1 cellular context compared by ENCODE assay signal in genomic region chr16:15054357-15055140, GRCh38.
TF ChIP-seq lines count a peak whose summit lies in the region.

No MANE protein-coding gene starts in this region.

TF ChIP-seq in HepG2, 621 proteins besides CTCF, POLR2A, EP300 and RAD21:
- TF ChIP-seq HOXA3 (CRISPR knock-in tag; IDR thresholded peaks at IDR 0.05), result peak; percentile 40; the same call in 1 of the 2 replicates
- TF ChIP-seq NFATC3 (CRISPR knock-in tag; IDR thresholded peaks at IDR 0.05), result 0 out of 2 replicates have a peak, but pooled peaks have one; percentile 14
- 0 out of 2 replicates have a peak, but pooled peaks have one; percentile 14 for TF ChIP-seq GATAD1 (CRISPR knock-in tag; IDR thresholded peaks at IDR 0.05)
- 0 out of 2 replicates have a peak, but pooled peaks have one; percentile 71 for TF ChIP-seq ZMYM2 (CRISPR knock-in tag; IDR thresholded peaks at IDR 0.05)
- TF ChIP-seq KDM2A (CRISPR knock-in tag; IDR thresholded peaks at IDR 0.05; ENCODE audit: borderline replicate concordance, low read depth), result 0 out of 2 replicates have a peak, but pooled peaks have one; percentile 1
- peak; percentile 1; the same call in 1 of the 2 replicates for TF ChIP-seq ZIK1 (CRISPR knock-in tag; IDR thresholded peaks at IDR 0.05; ENCODE audit: borderline replicate concordance, low read depth)
- TF ChIP-seq, protein P1, sequence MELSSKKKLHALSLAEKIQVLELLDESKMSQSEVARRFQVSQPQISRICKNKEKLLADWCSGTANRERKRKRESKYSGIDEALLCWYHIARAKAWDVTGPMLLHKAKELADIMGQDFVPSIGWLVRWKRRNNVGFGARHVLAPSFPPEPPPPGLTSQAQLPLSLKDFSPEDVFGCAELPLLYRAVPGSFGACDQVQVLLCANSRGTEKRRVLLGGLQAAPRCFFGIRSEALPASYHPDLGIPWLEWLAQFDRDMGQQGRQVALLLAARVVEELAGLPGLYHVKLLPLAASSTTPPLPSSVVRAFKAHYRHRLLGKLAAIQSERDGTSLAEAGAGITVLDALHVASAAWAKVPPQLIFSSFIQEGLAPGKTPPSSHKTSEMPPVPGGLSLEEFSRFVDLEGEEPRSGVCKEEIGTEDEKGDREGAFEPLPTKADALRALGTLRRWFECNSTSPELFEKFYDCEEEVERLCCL (CRISPR knock-in tag; IDR thresholded peaks at IDR 0.05; ENCODE audit: borderline replicate concordance), result no peak
- TF ChIP-seq ZNF850 (CRISPR knock-in tag; conservative IDR thresholded peaks at IDR 0.05), result 0 out of 2 replicates have a peak, but pooled peaks have one; percentile 3
- TF ChIP-seq IRF2 (CRISPR knock-in tag; IDR thresholded peaks at IDR 0.05), result 0 out of 2 replicates have a peak, but pooled peaks have one; percentile 39
- TF ChIP-seq, protein P2, sequence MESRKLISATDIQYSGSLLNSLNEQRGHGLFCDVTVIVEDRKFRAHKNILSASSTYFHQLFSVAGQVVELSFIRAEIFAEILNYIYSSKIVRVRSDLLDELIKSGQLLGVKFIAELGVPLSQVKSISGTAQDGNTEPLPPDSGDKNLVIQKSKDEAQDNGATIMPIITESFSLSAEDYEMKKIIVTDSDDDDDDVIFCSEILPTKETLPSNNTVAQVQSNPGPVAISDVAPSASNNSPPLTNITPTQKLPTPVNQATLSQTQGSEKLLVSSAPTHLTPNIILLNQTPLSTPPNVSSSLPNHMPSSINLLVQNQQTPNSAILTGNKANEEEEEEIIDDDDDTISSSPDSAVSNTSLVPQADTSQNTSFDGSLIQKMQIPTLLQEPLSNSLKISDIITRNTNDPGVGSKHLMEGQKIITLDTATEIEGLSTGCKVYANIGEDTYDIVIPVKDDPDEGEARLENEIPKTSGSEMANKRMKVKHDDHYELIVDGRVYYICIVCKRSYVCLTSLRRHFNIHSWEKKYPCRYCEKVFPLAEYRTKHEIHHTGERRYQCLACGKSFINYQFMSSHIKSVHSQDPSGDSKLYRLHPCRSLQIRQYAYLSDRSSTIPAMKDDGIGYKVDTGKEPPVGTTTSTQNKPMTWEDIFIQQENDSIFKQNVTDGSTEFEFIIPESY (CRISPR knock-in tag; IDR thresholded peaks at IDR 0.05), result peak; percentile 15
- no peak for TF ChIP-seq SOX6 (IDR thresholded peaks at IDR 0.05)
- 0 out of 2 replicates have a peak, but pooled peaks have one; percentile 7 for TF ChIP-seq SOX6 (CRISPR knock-in tag; IDR thresholded peaks at IDR 0.05)
- peak; percentile 58; the same call in 1 of the 2 replicates for TF ChIP-seq SSRP1 (CRISPR knock-in tag; IDR thresholded peaks at IDR 0.05)
- 0 out of 2 replicates have a peak, but pooled peaks have one; percentile 28 for TF ChIP-seq FOXP4 (CRISPR knock-in tag; IDR thresholded peaks at IDR 0.05)
- TF ChIP-seq ZNF274 (CRISPR knock-in tag; IDR thresholded peaks at IDR 0.05), result 0 out of 2 replicates have a peak, but pooled peaks have one; percentile 30
- TF ChIP-seq SRSF1 (optimal IDR thresholded peaks at IDR 0.05; ENCODE audit: low read depth, low read length), result no peak
- peak; percentile 81; the same call in 1 of the 2 replicates for TF ChIP-seq ZNF605 (CRISPR knock-in tag; IDR thresholded peaks at IDR 0.05)
- TF ChIP-seq YEATS4 (CRISPR knock-in tag; IDR thresholded peaks at IDR 0.05; ENCODE audit: borderline replicate concordance), result peak; percentile 26; the same call in 1 of the 2 replicates
- TF ChIP-seq, protein P3, sequence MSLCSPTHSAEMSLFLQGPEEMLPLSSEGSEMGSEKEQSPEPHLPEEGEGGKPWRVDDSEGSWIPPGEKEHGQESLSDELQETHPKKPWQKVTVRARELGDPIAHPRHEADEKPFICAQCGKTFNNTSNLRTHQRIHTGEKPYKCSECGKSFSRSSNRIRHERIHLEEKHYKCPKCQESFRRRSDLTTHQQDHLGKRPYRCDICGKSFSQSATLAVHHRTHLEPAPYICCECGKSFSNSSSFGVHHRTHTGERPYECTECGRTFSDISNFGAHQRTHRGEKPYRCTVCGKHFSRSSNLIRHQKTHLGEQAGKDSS (CRISPR knock-in tag; IDR thresholded peaks at IDR 0.05; ENCODE audit: borderline replicate concordance, low read depth), result 0 out of 2 replicates have a peak, but pooled peaks have one; percentile 41
- no peak for TF ChIP-seq ZKSCAN8 (CRISPR knock-in tag; IDR thresholded peaks at IDR 0.05; ENCODE audit: borderline replicate concordance)
- TF ChIP-seq ZBTB38 (CRISPR knock-in tag; IDR thresholded peaks at IDR 0.05), result peak; percentile 97
- TF ChIP-seq TGIF2 (CRISPR knock-in tag; IDR thresholded peaks at IDR 0.05), result 0 out of 2 replicates have a peak, but pooled peaks have one; percentile 15
- 0 out of 2 replicates have a peak, but pooled peaks have one; percentile 2 for TF ChIP-seq ZGPAT (CRISPR knock-in tag; IDR thresholded peaks at IDR 0.05)
- no peak for TF ChIP-seq GMEB2 (CRISPR knock-in tag; IDR thresholded peaks at IDR 0.05; ENCODE audit: low read depth)
- TF ChIP-seq PRPF4 (IDR thresholded peaks at IDR 0.05; ENCODE audit: low read depth, low read length, poor library complexity, severe bottlenecking), result peak; percentile 79
- TF ChIP-seq SIX1 (CRISPR knock-in tag; IDR thresholded peaks at IDR 0.05; ENCODE audit: borderline replicate concordance), result no peak
- TF ChIP-seq PHF21A (CRISPR knock-in tag; IDR thresholded peaks at IDR 0.05), result no peak
- peak; percentile 35; the same call in 1 of the 2 replicates for TF ChIP-seq SAP130 (CRISPR knock-in tag; IDR thresholded peaks at IDR 0.05; ENCODE audit: low read depth)
- TF ChIP-seq, protein P4, sequence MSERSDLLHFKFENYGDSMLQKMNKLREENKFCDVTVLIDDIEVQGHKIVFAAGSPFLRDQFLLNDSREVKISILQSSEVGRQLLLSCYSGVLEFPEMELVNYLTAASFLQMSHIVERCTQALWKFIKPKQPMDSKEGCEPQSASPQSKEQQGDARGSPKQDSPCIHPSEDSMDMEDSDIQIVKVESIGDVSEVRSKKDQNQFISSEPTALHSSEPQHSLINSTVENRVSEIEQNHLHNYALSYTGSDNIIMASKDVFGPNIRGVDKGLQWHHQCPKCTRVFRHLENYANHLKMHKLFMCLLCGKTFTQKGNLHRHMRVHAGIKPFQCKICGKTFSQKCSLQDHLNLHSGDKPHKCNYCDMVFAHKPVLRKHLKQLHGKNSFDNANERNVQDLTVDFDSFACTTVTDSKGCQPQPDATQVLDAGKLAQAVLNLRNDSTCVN (CRISPR knock-in tag; IDR thresholded peaks at IDR 0.05; ENCODE audit: borderline replicate concordance), result peak; percentile 30; the same call in 1 of the 2 replicates
- no peak for TF ChIP-seq SP2 (CRISPR knock-in tag; IDR thresholded peaks at IDR 0.05)
- 0 out of 2 replicates have a peak, but pooled peaks have one; percentile 30 for TF ChIP-seq BRCA1 (CRISPR knock-in tag; IDR thresholded peaks at IDR 0.05)
- peak; percentile 57; the same call in 1 of the 2 replicates for TF ChIP-seq ZBTB21 (CRISPR knock-in tag; IDR thresholded peaks at IDR 0.05)
- no peak for TF ChIP-seq HCFC1 (IDR thresholded peaks at IDR 0.05; ENCODE audit: low read depth, low read length)
- TF ChIP-seq ZNF766 (CRISPR knock-in tag; IDR thresholded peaks at IDR 0.05; ENCODE audit: borderline replicate concordance), result peak; percentile 66; the same call in 1 of the 2 replicates
- 0 out of 2 replicates have a peak, but pooled peaks have one; percentile 12 for TF ChIP-seq SRY (CRISPR knock-in tag; IDR thresholded peaks at IDR 0.05)
- 0 out of 2 replicates have a peak, but pooled peaks have one; percentile 29 for TF ChIP-seq HOXA5 (CRISPR knock-in tag; IDR thresholded peaks at IDR 0.05)
- no peak for TF ChIP-seq GZF1 (CRISPR knock-in tag; IDR thresholded peaks at IDR 0.05)
- TF ChIP-seq ZNF501 (CRISPR knock-in tag; IDR thresholded peaks at IDR 0.05), result no peak
- TF ChIP-seq NFIC (IDR thresholded peaks at IDR 0.05; ENCODE audit: low read length), result no peak
